10 cellular contexts compared by ENCODE assay signal in genomic region chr19:13012390-13012689, GRCh38. TPM values are rescaled to one million over a fixed set of nuclear protein-coding genes. Genes with fewer than 3 reads are reported as not detected.
DNase-seq lines count a peak whose midpoint lies in the region; ATAC-seq, FAIRE-seq and TF ChIP-seq lines count a peak whose summit lies in the region.
"Had no signal": no experiment of that assay in that cellular context is flagged by ENCODE, and none has a peak within 500 bp of the region (broad histone marks: within the 10 kb centered on the region; RNA-seq: fewer than 3 reads in every experiment).

No MANE protein-coding gene starts in this region.

- H3K4me2 ChIP-seq in GM23248 (ENCODE audit: unreplicated experiment): peak overlapping the region; percentile 100

- H3K9me3 ChIP-seq in GM23248 (ENCODE audit: low read depth): no peaks in the 10 kb centered on the region
- H3K9me3 ChIP-seq in spleen: no peaks in the 10 kb centered on the region

- TF ChIP-seq POLR2A in spleen (IDR thresholded peaks at IDR 0.05): no peak

- WGBS in GM23248 (ENCODE audit: low coverage in 1 of 2, low lambda C conversion rate in 2 of 2, missing lambda C conversion rate in 2 of 2), 2 experiments: 23 to 33% methylated on average over 14 to 23 of the region's 23 CpGs
- 13 to 18% (median 15%) methylated on average over 12 to 23 of the region's 23 CpGs for WGBS in spleen, 5 donors

- peaks cover 56% of the 10 kb centered on the region for H3K27me3 Mint-ChIP-seq in activated CD8-positive, alpha-beta T cell treated with anti-CD3 and anti-CD28 coated beads for 36 hours

- in situ Hi-C loops in GM23248 (cut with MboI): no loop called here

- H3K9me3 Mint-ChIP-seq in activated CD8-positive, alpha-beta T cell treated with anti-CD3 and anti-CD28 coated beads for 36 hours: no peaks in the 10 kb centered on the region

- POLR2A ChIA-PET in activated CD8-positive, alpha-beta T cell treated with anti-CD3 and anti-CD28 coated beads for 36 hours (lab: Charles Lee): interaction anchor here (0.7 kb wide), 1 partner anchor 1024 kb away, joined by 3 read pairs; no protein-coding TSS in a partner anchor

- peaks cover 1% of the 10 kb centered on the region for H3K36me3 Mint-ChIP-seq in activated CD8-positive, alpha-beta T cell treated with anti-CD3 and anti-CD28 coated beads for 36 hours (ENCODE audit: low read depth)

- CTCF ChIA-PET in activated CD8-positive, alpha-beta T cell treated with anti-CD3 and anti-CD28 coated beads for 36 hours (lab: Charles Lee): interaction anchor here (2.3 to 3.0 kb wide), 5 partner anchors 10 to 82 kb away, joined by 12 to 24 read pairs (median 19); no protein-coding TSS in a partner anchor

- H3K27ac ChIP-seq in GM23248: peak overlapping the region; percentile 99
- H3K27ac ChIP-seq in spleen: peak overlapping the region in 3 of 8 donors; percentile 40 to 52 (median 41)

- peak overlapping the region; percentile 53; the same call in 1 of the 2 replicates for H2AFZ ChIP-seq in GM23248

- no peaks in the 10 kb centered on the region for H3K9me2 ChIP-seq in GM23248 (ENCODE audit: insufficient read depth)

- no peak for ATAC-seq in activated CD8-positive, alpha-beta T cell treated with anti-CD3 and anti-CD28 coated beads for 36 hours
- ATAC-seq in HG03442 (IDR thresholded peaks at IDR 0.05; ENCODE audit: unreplicated experiment): no peak

- DNase-seq in GM23248 (no peak), fibroblast of pulmonary artery (ENCODE audit: low read depth) (no peak), spleen (no peak), HTR-8/SVneo (ENCODE audit: insufficient read length, low spot score) (no peak), EL (no peak)
- DNase-seq in activated CD8-positive, alpha-beta T cell treated with anti-CD3 and anti-CD28 coated beads for 36 hours: no peak
- no peak for DNase-seq in stimulated activated CD4-positive, alpha-beta T cell treated with anti-CD3 and anti-CD28 coated beads, Interleukin-2, amount 100 ng/mL, for 24 hours

- peak overlapping the region; percentile 98 for H3K9ac ChIP-seq in GM23248

- H3K27me3 ChIP-seq in GM23248 (replicated peaks; ENCODE audit: insufficient read depth) (no peaks in the 10 kb centered on the region), spleen (replicated peaks in 1 of 7) (peaks cover 0 to 87% (median 50%) of the 10 kb centered on the region in 7 donors)

- peaks cover 42% of the 10 kb centered on the region for H3K4me1 ChIP-seq in GM23248 (ENCODE audit: insufficient read depth)
- peaks cover 13 to 76% (median 49%) of the 10 kb centered on the region in 6 donors for H3K4me1 ChIP-seq in spleen

- no peaks in the 10 kb centered on the region for H4K20me1 ChIP-seq in GM23248 (ENCODE audit: insufficient read depth)

- H3K4me3 Mint-ChIP-seq in activated CD8-positive, alpha-beta T cell treated with anti-CD3 and anti-CD28 coated beads for 36 hours: peak overlapping the region; percentile 77

- H3K79me2 ChIP-seq in GM23248 (ENCODE audit: insufficient read depth): peaks cover 100% of the 10 kb centered on the region

- H3K4me1 Mint-ChIP-seq in activated CD8-positive, alpha-beta T cell treated with anti-CD3 and anti-CD28 coated beads for 36 hours (ENCODE audit: low read depth): peaks cover 19% of the 10 kb centered on the region

- no peak for FAIRE-seq in HTR-8/SVneo (lab: Jason Lieb, UNC)

- no peak for TF ChIP-seq CTCF in activated CD8-positive, alpha-beta T cell treated with anti-CD3 and anti-CD28 coated beads for 36 hours (IDR thresholded peaks at IDR 0.05)
- TF ChIP-seq CTCF in fibroblast of pulmonary artery (IDR thresholded peaks at IDR 0.05; ENCODE audit: low read length, missing control alignments) (no peak), spleen (IDR thresholded peaks at IDR 0.05 in 8 of 11, conservative IDR thresholded peaks at IDR 0.05 in 3 of 11) (no peak)

- H3K4me3 ChIP-seq in GM23248 (peak overlapping the region; percentile 78), fibroblast of pulmonary artery (replicated peaks; ENCODE audit: low read depth, low read length) (peak overlapping the region; percentile 47), spleen (peak overlapping the region in 7 of 8 donors; percentile 6 to 64 (median 38))

- H3K27ac Mint-ChIP-seq in activated CD8-positive, alpha-beta T cell treated with anti-CD3 and anti-CD28 coated beads for 36 hours: peak overlapping the region; percentile 75

- no peaks in the 10 kb centered on the region for H3K36me3 ChIP-seq in GM23248 (ENCODE audit: low read depth)
- no peaks in the 10 kb centered on the region for H3K36me3 ChIP-seq in spleen

- H3F3A ChIP-seq in GM23248 (ENCODE audit: insufficient read depth): peaks cover 15% of the 10 kb centered on the region

- intact Hi-C loops in activated CD8-positive, alpha-beta T cell treated with anti-CD3 and anti-CD28 coated beads for 36 hours (cut with micrococcal nuclease): no loop called here
- intact Hi-C loops in spleen (cut with DNase I; ENCODE audit: low total_unique reads): no loop called here

RNA-seq across cellular contexts. Expression of gene NFIX, which starts 17.1 kb away (rescaled TPM):
- 71.0 and 81.4 TPM in 2 replicates for total RNA-seq in GM23248 (2014; rRNA removed; shearing (Covaris generic))
- polyA plus RNA-seq in GM23248 (2016; fragmentation: Nextera tagmentation; extraction: Ambion mirVana): 59.2 and 60.8 TPM in 2 replicates
- total RNA-seq in activated CD8-positive, alpha-beta T cell treated with anti-CD3 and anti-CD28 coated beads for 36 hours: 1 to 10 TPM; 4.7 to 5.0 TPM
- total RNA-seq in spleen: 10 to 100 TPM; 12.3 to 41.4 (median 26.7) TPM
- polyA plus RNA-seq in spleen: 1 to 10 TPM; 1.1 to 7.7 (median 1.5) TPM

RNA-seq across cellular contexts. Expression of gene DAND5, which starts 43.0 kb away (rescaled TPM):
- total RNA-seq in GM23248 (2014; rRNA removed; shearing (Covaris generic)): not detected in 2 replicates
- polyA plus RNA-seq in GM23248 (2016; fragmentation: Nextera tagmentation; extraction: Ambion mirVana) (not detected in 2 replicates), spleen (not detected)
- not detected for total RNA-seq in activated CD8-positive, alpha-beta T cell treated with anti-CD3 and anti-CD28 coated beads for 36 hours
- not detected for total RNA-seq in spleen
- total RNA-seq: H7, LHCN-M2 had no signal

RNA-seq across cellular contexts. Expression of gene GADD45GIP1, which starts 55.3 kb away (rescaled TPM):
- 41.6 and 48.4 TPM in 2 replicates for total RNA-seq in GM23248 (2014; rRNA removed; shearing (Covaris generic))
- polyA plus RNA-seq in GM23248 (2016; fragmentation: Nextera tagmentation; extraction: Ambion mirVana): 132 and 136 TPM in 2 replicates
- total RNA-seq in activated CD8-positive, alpha-beta T cell treated with anti-CD3 and anti-CD28 coated beads for 36 hours: 10 to 100 TPM; 32.6 to 36.0 TPM
- total RNA-seq in spleen: 10 to 100 TPM; 12.8 to 33.4 (median 15.8) TPM
- polyA plus RNA-seq in spleen: 10 to 100 TPM; 39.7 to 47.9 (median 40.8) TPM
